17 cellular contexts compared by ENCODE assay signal in genomic region chr13:113528101-113528797, GRCh38. TPM values are rescaled to one million over a fixed set of nuclear protein-coding genes. Genes with fewer than 3 reads are reported as not detected.
DNase-seq lines count a peak whose midpoint lies in the region; ATAC-seq and TF ChIP-seq lines count a peak whose summit lies in the region.
"Had no signal": no experiment of that assay in that cellular context is flagged by ENCODE, and none has a peak within 500 bp of the region (broad histone marks: within the 10 kb centered on the region; RNA-seq: fewer than 3 reads in every experiment).

No MANE protein-coding gene starts in this region.

- H3K4me3 ChIP-seq in SJSA1 (no peak overlapping the region), left lung (no peak overlapping the region), spleen (no peak overlapping the region)
- H3K4me3 ChIP-seq: thoracic aorta had no signal

- H3K27me3 ChIP-seq in SJSA1 (replicated peaks) (no peaks in the 10 kb centered on the region), left lung (no peaks in the 10 kb centered on the region), spleen (replicated peaks in 1 of 7) (no peaks in the 10 kb centered on the region)
- H3K27me3 ChIP-seq: brain microvascular endothelial cell had no signal

- H3K9me3 ChIP-seq in SJSA1 (replicated peaks) (no peaks in the 10 kb centered on the region), left lung (no peaks in the 10 kb centered on the region), spleen (no peaks in the 10 kb centered on the region)
- H3K9me3 ChIP-seq: thoracic aorta had no signal

- intact Hi-C loops in left lung (cut with DNase I) = no loop called here
- intact Hi-C loops in spleen (cut with DNase I; ENCODE audit: low total_unique reads) = no loop called here

- no peak for TF ChIP-seq POLR2A in spleen (IDR thresholded peaks at IDR 0.05)

- TF ChIP-seq CTCF in left lung (IDR thresholded peaks at IDR 0.05) = no peak
- no peak for TF ChIP-seq CTCF in spleen (IDR thresholded peaks at IDR 0.05 in 8 of 11, conservative IDR thresholded peaks at IDR 0.05 in 3 of 11)

- H3K27ac ChIP-seq in SJSA1 (peak overlapping the region; percentile 93), left lung (peak overlapping the region in 1 of 2 donors; percentile 81), spleen (peak overlapping the region in 5 of 8 donors; percentile 2 to 74 (median 59))
- H3K27ac ChIP-seq: brain microvascular endothelial cell, thoracic aorta had no signal

- WGBS in spleen, 5 donors = 57 to 74% (median 67%) methylated on average over 17 of the region's 17 CpGs

- ATAC-seq in left lung (peak; percentile 88), HG02798 (IDR thresholded peaks at IDR 0.05; ENCODE audit: poor library complexity, unreplicated experiment) (no peak)

- H3K36me3 ChIP-seq in SJSA1 (peaks cover 41% of the 10 kb centered on the region), left lung (peaks cover 0 to 59% of the 10 kb centered on the region in 2 donors), spleen (peaks cover 0 to 93% (median 34%) of the 10 kb centered on the region in 6 donors)

- DNase-seq in NCI-H510A treated with DMSO at 0.1 percent for 48 hours (lab: John Stamatoyannopoulos, UW) (peak; percentile 11), NCI-H510A (lab: John Stamatoyannopoulos, UW) (no peak), SJSA1 (ENCODE audit: low read depth in 1 of 2, low spot score in 2 of 2) (peak; percentile 72 to 77), left lung (no peak), spleen (peak; percentile 73), NCI-H2196 (lab: John Stamatoyannopoulos, UW; ENCODE audit: unreplicated experiment) (no peak)
- DNase-seq in stimulated activated CD8-positive, alpha-beta memory T cell treated with anti-CD3 and anti-CD28 coated beads, Interleukin-4, amount 100 ng/mL, for 48 hours = no peak
- DNase-seq: 8988T; activated CD4-positive, CD25-positive, alpha-beta regulatory T cell treated with anti-CD3 and anti-CD28 coated beads, Interleukin-2, amount 50 U/mL, for 72 hours; activated CD8-positive, alpha-beta memory T cell treated with anti-CD3 and anti-CD28 coated beads, Interleukin-2, amount 50 U/mL, for 48 hours; brain microvascular endothelial cell; CD4-positive, alpha-beta T cell; EL; left cardiac atrium; MM.1S had no signal

- H3K4me1 ChIP-seq in SJSA1 (replicated peaks) = peaks cover 42% of the 10 kb centered on the region
- H3K4me1 ChIP-seq in left lung = peaks cover 5 to 19% of the 10 kb centered on the region in 2 donors
- H3K4me1 ChIP-seq in spleen = peaks cover 0 to 29% (median 3%) of the 10 kb centered on the region in 6 donors

RNA-seq across cellular contexts. Expression of gene DCUN1D2, which starts 37.7 kb away (rescaled TPM):
- total RNA-seq in SJSA1 (2014; rRNA removed; shearing (Covaris generic)) = 10.7 and 17.8 TPM in 2 replicates
- total RNA-seq in left lung (10 to 100 TPM; 10.3 to 19.4 TPM), spleen (10 to 100 TPM; 22.7 to 33.1 (median 26.3) TPM)
- polyA plus RNA-seq in spleen = 10 to 100 TPM in 2 of 3 donors, 1 to 10 TPM in 1; 6.3 to 12.7 (median 11.1) TPM

RNA-seq across cellular contexts. Expression of gene TFDP1, which starts 56.3 kb away (rescaled TPM):
- 397 and 423 TPM in 2 replicates for total RNA-seq in SJSA1 (2014; rRNA removed; shearing (Covaris generic))
- total RNA-seq in left lung = 10 to 100 TPM; 48.8 to 61.9 TPM
- total RNA-seq in spleen = 10 to 100 TPM; 47.5 to 91.7 (median 59.4) TPM
- polyA plus RNA-seq in spleen = 10 to 100 TPM; 21.7 to 42.4 (median 40.1) TPM

Comparison
In these comparisons a context has a peak if more than half of its experiments do, and no peak if none do; other contexts are left out.
1. DNase-seq: peak in NCI-H510A treated with DMSO at 0.1 percent for 48 hours (single experiment), SJSA1 (2 of 2) and spleen (single experiment); none in NCI-H510A (single experiment), left lung (0 of 2), NCI-H2196 (single experiment) and stimulated activated CD8-positive, alpha-beta memory T cell treated with anti-CD3 and anti-CD28 coated beads, Interleukin-4, amount 100 ng/mL, for 48 hours (single experiment).